Comparison of ENCODE assay signal across 7 cellular contexts in genomic region chr2:149330127-149331022, GRCh38. TPM values are rescaled to one million over a fixed set of nuclear protein-coding genes. Genes with fewer than 3 reads are reported as not detected.
DNase-seq lines count a peak whose midpoint lies in the region; ATAC-seq, FAIRE-seq and TF ChIP-seq lines count a peak whose summit lies in the region.

Gene LYPD6, plus strand, starts transcription at chr2:149330587. Its CDS starts 107,122 bp downstream, at chr2:149437709.

- peaks cover 20% of the 10 kb centered on the region for H3K27me3 Mint-ChIP-seq in nephron progenitor cell (ENCODE audit: low read depth, poor library complexity)

- TF ChIP-seq CTCF in GM13976 (IDR thresholded peaks at IDR 0.05; ENCODE audit: borderline replicate concordance, control extremely low read depth, extremely low read depth, insufficient read depth, missing control alignments) (no peak), VCaP (conservative IDR thresholded peaks at IDR 0.05) (no peak), nephron progenitor cell (IDR thresholded peaks at IDR 0.05) (no peak)

- ATAC-seq in HG02571 (IDR thresholded peaks at IDR 0.05; ENCODE audit: unreplicated experiment): peak; percentile 71

- H3K36me3 Mint-ChIP-seq in nephron progenitor cell (ENCODE audit: low read depth): peaks cover 5% of the 10 kb centered on the region

- H3K27ac Mint-ChIP-seq in nephron progenitor cell: peak within 1 kb of the TSS; percentile 59

- no peak for FAIRE-seq in frontal cortex (lab: Jason Lieb, UNC)

- peak; percentile 67 for DNase-seq in GM13976 (ENCODE audit: low spot score)
- peak; percentile 80 for DNase-seq in NCI-H1105 treated with DMSO at 0.1 percent for 48 hours (lab: John Stamatoyannopoulos, UW)
- DNase-seq in frontal cortex (ENCODE audit: low spot score in 2 of 2): peak; percentile 91 to 93
- peak; percentile 84 for DNase-seq in nephron progenitor cell
- DNase-seq in activated CD4-positive, alpha-beta T cell treated with anti-CD3 and anti-CD28 coated beads, Interleukin-2, amount 50 U/mL, for 1 hour: no peak

- in situ Hi-C loops in GM13976 (cut with MboI; ENCODE audit: low sequenced_read_pairs, unreplicated experiment): no loop called here

- H3K9me3 Mint-ChIP-seq in nephron progenitor cell: peaks cover 5% of the 10 kb centered on the region

- H3K4me1 Mint-ChIP-seq in nephron progenitor cell: peaks cover 30% of the 10 kb centered on the region

- peak within 1 kb of the TSS; percentile 93 for H3K4me3 Mint-ChIP-seq in nephron progenitor cell

- peak within 1 kb of the TSS; percentile 78 for H3K27ac ChIP-seq in VCaP

RNA-seq across cellular contexts. Expression of gene LYPD6, which starts in this region (rescaled TPM):
- 9.4 TPM for total RNA-seq in frontal cortex
